ENCODE assay signal across 14 cellular contexts in the genomic region with DNA sequence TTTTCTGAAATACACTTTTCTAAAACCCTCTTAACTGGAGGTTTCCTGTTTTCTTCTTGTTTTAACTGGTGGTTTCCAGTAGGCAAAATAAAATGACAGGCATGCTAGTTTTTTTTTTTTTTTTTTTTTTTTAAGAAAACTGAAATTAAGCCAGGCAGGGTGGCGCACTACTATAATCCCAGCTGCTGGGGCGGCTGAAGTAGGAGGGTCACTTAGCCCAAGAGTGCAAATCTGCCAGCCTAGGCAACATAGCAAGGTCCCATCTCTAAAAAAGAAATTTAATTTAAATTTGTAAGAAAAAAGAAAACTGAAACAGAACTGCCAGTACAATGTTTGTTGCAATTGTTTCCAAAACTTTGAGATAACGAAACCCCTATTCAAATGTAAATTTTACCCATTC. TPM values are rescaled to one million over a fixed set of nuclear protein-coding genes. Genes with fewer than 3 reads are reported as not detected.
"Had no signal": no experiment of that assay in that cellular context is flagged by ENCODE, and none has a peak within 500 bp of the region (broad histone marks: within the 10 kb centered on the region; RNA-seq: fewer than 3 reads in every experiment).

No MANE protein-coding gene starts in this region.

- DNase-seq: activated CD4-positive, alpha-beta T cell treated with anti-CD3 and anti-CD28 coated beads, Interleukin-2, amount 50 U/mL, for 1 hour; activated CD8-positive, alpha-beta memory T cell treated with anti-CD3 and anti-CD28 coated beads for 24 hours; activated naive CD8-positive, alpha-beta T cell treated with anti-CD3 and anti-CD28 coated beads for 36 hours; cerebellar nuclear complex; gastrocnemius medialis; islet precursor cell; left lung; naive thymus-derived CD4-positive, alpha-beta T cell; stimulated activated CD4-positive, alpha-beta T cell treated with anti-CD3 and anti-CD28 coated beads, Interleukin-12 subunit alpha, Interleukin-12 subunit beta, amount 100 ng/mL, for 4 hours; stimulated activated CD4-positive, alpha-beta T cell treated with anti-CD3 and anti-CD28 coated beads, Interleukin-2, amount 100 ng/mL, for 24 hours; uterus had no signal

- H3K27ac ChIP-seq: gastrocnemius medialis, left lung, parathyroid adenoma, tibial nerve, uterus had no signal

- ATAC-seq: activated CD4-positive, CD25-positive, alpha-beta regulatory T cell treated with anti-CD3 and anti-CD28 coated beads, Interleukin-2, amount 50 U/mL, for 24 hours; gastrocnemius medialis; left lung had no signal

- H3K36me3 ChIP-seq: gastrocnemius medialis, left lung, tibial nerve, uterus had no signal

- H3K4me3 ChIP-seq: gastrocnemius medialis, left lung, tibial nerve, uterus had no signal

- H3K27me3 ChIP-seq: gastrocnemius medialis, left lung, tibial nerve, uterus had no signal

- H3K9me3 ChIP-seq: gastrocnemius medialis, left lung, tibial nerve, uterus had no signal

- H3K4me1 ChIP-seq: gastrocnemius medialis, parathyroid adenoma, uterus had no signal

RNA-seq across cellular contexts. Expression of a gene that starts 44.0 kb away (rescaled TPM):
- polyA plus RNA-seq: naive thymus-derived CD4-positive, alpha-beta T cell had no signal
